21 cellular contexts compared by ENCODE assay signal in genomic region chr5:76273491-76273890, GRCh38.
DNase-seq lines count a peak whose midpoint lies in the region; ATAC-seq and TF ChIP-seq lines count a peak whose summit lies in the region.
"Had no signal": no experiment of that assay in that cellular context is flagged by ENCODE, and none has a peak within 500 bp of the region (broad histone marks: within the 10 kb centered on the region; RNA-seq: fewer than 3 reads in every experiment).

No MANE protein-coding gene starts in this region.

- no peak for TF ChIP-seq CTCF in heart left ventricle (IDR thresholded peaks at IDR 0.05)
- no peak for TF ChIP-seq CTCF in body of pancreas (IDR thresholded peaks at IDR 0.05)
- no peak for TF ChIP-seq CTCF in type B pancreatic cell (conservative IDR thresholded peaks at IDR 0.05)

- H3K4me1 ChIP-seq in heart left ventricle (peaks cover 0 to 21% (median 7%) of the 10 kb centered on the region in 12 donors), right cardiac atrium (ENCODE audit: control insufficient read depth, insufficient read depth, low read length) (no peaks in the 10 kb centered on the region), body of pancreas (peaks cover 8% of the 10 kb centered on the region)

- ATAC-seq in heart left ventricle (peak; percentile 56 to 72 (median 67)), right cardiac atrium (no peak), body of pancreas (peak; percentile 63), left lobe of liver (peak; percentile 88)

- H3K36me3 ChIP-seq in heart left ventricle (no peaks in the 10 kb centered on the region), body of pancreas (replicated peaks in 1 of 2; ENCODE audit: insufficient read depth in 1 of 2, low read depth in 2 of 2) (no peaks in the 10 kb centered on the region)

- no peaks in the 10 kb centered on the region for H3K27me3 Mint-ChIP-seq in type B pancreatic cell
- H3K27me3 Mint-ChIP-seq: activated CD4-positive, alpha-beta T cell treated with anti-CD3 and anti-CD28 coated beads, Interleukin-2, amount 10 ng/mL, durations not matched to agents 24 days and 14 days had no signal

- H3K4me3 Mint-ChIP-seq in type B pancreatic cell, result peak overlapping the region; percentile 32
- H3K4me3 Mint-ChIP-seq: activated CD4-positive, alpha-beta T cell treated with anti-CD3 and anti-CD28 coated beads, Interleukin-2, amount 10 ng/mL, durations not matched to agents 24 days and 14 days; CD4-positive, alpha-beta memory T cell; immature natural killer cell had no signal

- intact Hi-C loops in heart left ventricle (cut with DNase I) (no loop called here), right cardiac atrium (cut with DNase I) (no loop called here), body of pancreas (cut with DNase I) (no loop called here)

- no peak overlapping the region for H3K4me3 ChIP-seq in heart left ventricle
- no peak overlapping the region for H3K4me3 ChIP-seq in right cardiac atrium (ENCODE audit: low read length)
- no peak overlapping the region for H3K4me3 ChIP-seq in body of pancreas

- H3K27me3 ChIP-seq in heart left ventricle (no peaks in the 10 kb centered on the region), right cardiac atrium (ENCODE audit: control insufficient read depth, insufficient read depth) (no peaks in the 10 kb centered on the region), body of pancreas (no peaks in the 10 kb centered on the region)

- no peak for TF ChIP-seq POLR2A in heart left ventricle (IDR thresholded peaks at IDR 0.05)
- TF ChIP-seq POLR2A in body of pancreas (IDR thresholded peaks at IDR 0.05), result no peak

- H3K4me1 Mint-ChIP-seq in type B pancreatic cell (ENCODE audit: unreplicated experiment), result peaks cover 36% of the 10 kb centered on the region

- H3K9me3 Mint-ChIP-seq in type B pancreatic cell, result no peaks in the 10 kb centered on the region
- H3K9me3 Mint-ChIP-seq: CD4-positive, alpha-beta memory T cell; immature natural killer cell had no signal

- WGBS in heart left ventricle, 4 donors, result 9 to 37% (median 19%) methylated on average over 8 of the region's 8 CpGs
- WGBS in right cardiac atrium, result 35% methylated on average over 8 of the region's 8 CpGs
- 46 to 66% methylated on average over 8 of the region's 8 CpGs for WGBS in body of pancreas, 2 donors

- DNase-seq in heart left ventricle (peak in 1 of 5 donors; percentile 45), right cardiac atrium (no peak), body of pancreas (peak in 2 of 4 donors; percentile 21 to 22), left lobe of liver (ENCODE audit: low spot score) (peak; percentile 50), type B pancreatic cell (ENCODE audit: extremely low spot score, unreplicated experiment) (no peak), NCI-H524 (lab: John Stamatoyannopoulos, UW) (no peak), NCI-H82 treated with DMSO at 0.1 percent for 48 hours (lab: John Stamatoyannopoulos, UW; ENCODE audit: unreplicated experiment) (no peak)
- no peak for DNase-seq in activated effector memory CD4-positive, alpha-beta T cell treated with anti-CD3 and anti-CD28 coated beads, Interleukin-2, amount 50 U/mL, for 16 hours
- DNase-seq: ACHN; activated CD4-positive, alpha-beta T cell treated with anti-CD3 and anti-CD28 coated beads, Interleukin-2, amount 10 ng/mL, durations not matched to agents 24 days and 14 days; activated CD8-positive, alpha-beta memory T cell treated with anti-CD3 and anti-CD28 coated beads, Interleukin-2, amount 50 U/mL, for 48 hours; activated gamma-delta T cell; caudate nucleus; CD4-positive, alpha-beta memory T cell; effector memory CD4-positive, alpha-beta T cell; HCEC 1CT; immature natural killer cell; IMR-90; NCI-H187 treated with DMSO at 0.1 percent for 48 hours; NCI-H226 had no signal

- H3K27ac Mint-ChIP-seq in type B pancreatic cell, result no peak overlapping the region
- H3K27ac Mint-ChIP-seq: activated CD4-positive, alpha-beta T cell treated with anti-CD3 and anti-CD28 coated beads, Interleukin-2, amount 10 ng/mL, durations not matched to agents 24 days and 14 days; immature natural killer cell had no signal

- no peaks in the 10 kb centered on the region for H3K36me3 Mint-ChIP-seq in type B pancreatic cell
- H3K36me3 Mint-ChIP-seq: CD4-positive, alpha-beta memory T cell; immature natural killer cell had no signal

- H3K9me3 ChIP-seq in heart left ventricle (no peaks in the 10 kb centered on the region), right cardiac atrium (ENCODE audit: control insufficient read depth, low read length) (no peaks in the 10 kb centered on the region), body of pancreas (no peaks in the 10 kb centered on the region)

- H3K27ac ChIP-seq in heart left ventricle (peak overlapping the region in 2 of 12 donors; percentile 15 to 53), right cardiac atrium (ENCODE audit: low read length) (no peak overlapping the region), body of pancreas (peak overlapping the region in 2 of 4 donors; percentile 22 to 43)
- H3K27ac ChIP-seq: HL-60 had no signal

Comparison
In these comparisons a context has a peak if more than half of its experiments do, and no peak if none do; other contexts are left out.
1. ATAC-seq: peak in heart left ventricle (4 of 4), body of pancreas (single experiment) and left lobe of liver (single experiment); none in right cardiac atrium (0 of 2).